Comparison of ENCODE assay signal across 33 cellular contexts in genomic region chr6:73203098-73203497, GRCh38. TPM values are rescaled to one million over a fixed set of nuclear protein-coding genes. Genes with fewer than 3 reads are reported as not detected.
DNase-seq lines count a peak whose midpoint lies in the region; ATAC-seq, FAIRE-seq and TF ChIP-seq lines count a peak whose summit lies in the region.
"Had no signal": no experiment of that assay in that cellular context is flagged by ENCODE, and none has a peak within 500 bp of the region (broad histone marks: within the 10 kb centered on the region; RNA-seq: fewer than 3 reads in every experiment).

No MANE protein-coding gene starts in this region.

- no peaks in the 10 kb centered on the region for H3K27me3 ChIP-seq in GM23248 (replicated peaks; ENCODE audit: insufficient read depth)
- no peaks in the 10 kb centered on the region for H3K27me3 ChIP-seq in bronchial epithelial cell (ENCODE audit: control insufficient read depth, insufficient read depth, low read length)
- no peaks in the 10 kb centered on the region for H3K27me3 ChIP-seq in neutrophil
- H3K27me3 ChIP-seq in lower lobe of right lung (ENCODE audit: low read depth) = no peaks in the 10 kb centered on the region
- H3K27me3 ChIP-seq: hepatocyte, pancreas, transverse colon had no signal

- no peaks in the 10 kb centered on the region for H4K20me1 ChIP-seq in GM23248 (ENCODE audit: insufficient read depth)

- H3K9me3 ChIP-seq in GM23248 (ENCODE audit: low read depth) (no peaks in the 10 kb centered on the region), neutrophil (no peaks in the 10 kb centered on the region), lower lobe of right lung (no peaks in the 10 kb centered on the region)
- H3K9me3 ChIP-seq: pancreas, transverse colon had no signal

- H3K9me2 ChIP-seq in GM23248 (ENCODE audit: insufficient read depth) = no peaks in the 10 kb centered on the region

- in situ Hi-C loops in GM23248 (cut with MboI) = no loop called here

- ATAC-seq in omental fat pad (ENCODE audit: low FRiP score) = no peak
- no peak for ATAC-seq in lower lobe of right lung
- ATAC-seq: activated CD8-positive, alpha-beta memory T cell treated with anti-CD3 and anti-CD28 coated beads, Interleukin-2, amount 10 ng/mL, durations not matched to agents 7 days and 5 days; left colon; pancreas; stimulated activated memory B cell treated with anti-CD40 and anti-IgM and Interleukin-4, amounts not matched to agents 10 μg/mL and 1 μg/mL and 100 μg/mL, for 72 hours; T-cell had no signal

- no peaks in the 10 kb centered on the region for H3K79me2 ChIP-seq in GM23248 (ENCODE audit: insufficient read depth)
- H3K79me2 ChIP-seq: hepatocyte had no signal

- DNase-seq in GM23248 (peak; percentile 30), MV-4-11 (lab: John Stamatoyannopoulos, UW) (peak; percentile 52), bronchial epithelial cell (ENCODE audit: low read depth) (peak; percentile 29), omental fat pad (ENCODE audit: low spot score) (no peak), T-helper 2 cell (no peak), lower lobe of right lung (no peak)
- DNase-seq: activated CD8-positive, alpha-beta memory T cell treated with anti-CD3 and anti-CD28 coated beads, Interleukin-2, amount 10 ng/mL, durations not matched to agents 7 days and 5 days; activated gamma-delta T cell treated with Interleukin-2 at 50 U/mL for 16 hours; activated naive CD8-positive, alpha-beta T cell treated with anti-CD3 and anti-CD28 coated beads, Interleukin-2, amount 10 ng/mL, durations not matched to agents 7 days and 5 days; activated T-cell treated with anti-CD3 and anti-CD28 coated beads, Interleukin-2, amount 50 U/mL, for 48 hours; AML-193; CD4-positive, CD25-positive, alpha-beta regulatory T cell; central memory CD4-positive, alpha-beta T cell; DMS79 treated with DMSO at 0.1 percent for 48 hours; Karpas-422; left colon; NCI-H1092; NCI-H1694; NCI-H446; NCI-H774; nephron progenitor cell; pancreas; retina; T-cell; transverse colon had no signal

- intact Hi-C loops in lower lobe of right lung (cut with DNase I) = no loop called here

- no peak overlapping the region for H3K9ac ChIP-seq in GM23248

- H2AFZ ChIP-seq in GM23248 = no peak overlapping the region
- H2AFZ ChIP-seq: hepatocyte had no signal

- H3K4me2 ChIP-seq in GM23248 (ENCODE audit: unreplicated experiment) = no peak overlapping the region
- H3K4me2 ChIP-seq: hepatocyte had no signal

- no peak overlapping the region for H3K27ac ChIP-seq in GM23248
- H3K27ac ChIP-seq in neutrophil = peak overlapping the region; percentile 44
- H3K27ac ChIP-seq in lower lobe of right lung = no peak overlapping the region
- H3K27ac ChIP-seq: hepatocyte, pancreas, RWPE1, transverse colon had no signal

- 0 out of 2 replicates have a peak, but pooled peaks cover 4% of the 10 kb centered on the region for H3K4me1 ChIP-seq in GM23248 (ENCODE audit: insufficient read depth)
- peaks cover 7 to 9% of the 10 kb centered on the region in 2 experiments for H3K4me1 ChIP-seq in neutrophil (ENCODE audit: control insufficient read depth in 1 of 2, insufficient read depth in 1 of 2, low read depth in 1 of 2, low read length in 1 of 2)
- H3K4me1 ChIP-seq in lower lobe of right lung = no peaks in the 10 kb centered on the region
- H3K4me1 ChIP-seq: pancreas, transverse colon had no signal

- WGBS in GM23248 (ENCODE audit: low coverage in 1 of 2, low lambda C conversion rate in 2 of 2, missing lambda C conversion rate in 2 of 2), 2 experiments = 89 to 100% methylated on average over 1 of the region's 1 CpG

- H3F3A ChIP-seq in GM23248 (ENCODE audit: insufficient read depth) = 0 out of 2 replicates have a peak, but pooled peaks cover 9% of the 10 kb centered on the region

- H3K36me3 ChIP-seq in GM23248 (ENCODE audit: low read depth) (no peaks in the 10 kb centered on the region), bronchial epithelial cell (ENCODE audit: control insufficient read depth, insufficient read depth, low read length) (no peaks in the 10 kb centered on the region), neutrophil (no peaks in the 10 kb centered on the region), lower lobe of right lung (no peaks in the 10 kb centered on the region)
- H3K36me3 ChIP-seq: pancreas, transverse colon had no signal

- FAIRE-seq in bronchial epithelial cell (lab: Jason Lieb, UNC) = no peak
- FAIRE-seq: astrocyte, H1, pancreas had no signal

- TF ChIP-seq CTCF in bronchial epithelial cell (IDR thresholded peaks at IDR 0.05; ENCODE audit: insufficient read depth, low read length, severe bottlenecking) = no peak
- no peak for TF ChIP-seq CTCF in neutrophil (IDR thresholded peaks at IDR 0.05)
- TF ChIP-seq CTCF in omental fat pad (IDR thresholded peaks at IDR 0.05) = no peak
- TF ChIP-seq CTCF in lower lobe of right lung (IDR thresholded peaks at IDR 0.05) = no peak

- H3K4me3 ChIP-seq in GM23248 (no peak overlapping the region), bronchial epithelial cell (ENCODE audit: low read depth, low read length) (no peak overlapping the region), neutrophil (ENCODE audit: low read depth in 1 of 2, low read length in 1 of 2) (no peak overlapping the region), lower lobe of right lung (no peak overlapping the region)
- H3K4me3 ChIP-seq: hepatocyte, pancreas, transverse colon had no signal

RNA-seq across cellular contexts. Expression of gene KHDC1L, which starts 22.2 kb away (rescaled TPM):
- not detected in 2 replicates for total RNA-seq in GM23248 (2014; rRNA removed; shearing (Covaris generic))
- not detected in 2 replicates for polyA plus RNA-seq in GM23248 (2016; fragmentation: Nextera tagmentation; extraction: Ambion mirVana)
- not detected in 2 replicates for total RNA-seq in bronchial epithelial cell
- not detected for total RNA-seq in omental fat pad
- not detected for total RNA-seq in lower lobe of right lung
- total RNA-seq: activated naive CD8-positive, alpha-beta T cell treated with anti-CD3 and anti-CD28 coated beads, Interleukin-2, amount 10 ng/mL, durations not matched to agents 7 days and 5 days; astrocyte; H1; hepatocyte; left colon; pancreas; skeletal muscle tissue; subcutaneous adipose tissue; T-cell; transverse colon had no signal
- polyA plus RNA-seq: CD4-positive, CD25-positive, alpha-beta regulatory T cell; hepatocyte had no signal

RNA-seq across cellular contexts. Expression of gene KHDC1, which starts 59.9 kb away (rescaled TPM):
- 0.13 and 1.1 TPM in 2 replicates for total RNA-seq in GM23248 (2014; rRNA removed; shearing (Covaris generic))
- 2.9 and 3.8 TPM in 2 replicates for polyA plus RNA-seq in GM23248 (2016; fragmentation: Nextera tagmentation; extraction: Ambion mirVana)
- total RNA-seq in bronchial epithelial cell (1.3 and 1.7 TPM in 2 replicates), omental fat pad (1 to 10 TPM in 2 of 4 donors, under 1 TPM in 2; 0.79 to 2.5 (median 1.1) TPM), lower lobe of right lung (1.7 TPM)

Comparison
In these comparisons a context has a peak if more than half of its experiments do, and no peak if none do; other contexts are left out.
1. DNase-seq: peak in GM23248 (single experiment), MV-4-11 (single experiment) and bronchial epithelial cell (single experiment); none in omental fat pad (single experiment), T-helper 2 cell (0 of 5) and lower lobe of right lung (single experiment).